Comparison of ENCODE assay signal across 33 cellular contexts in the genomic region with DNA sequence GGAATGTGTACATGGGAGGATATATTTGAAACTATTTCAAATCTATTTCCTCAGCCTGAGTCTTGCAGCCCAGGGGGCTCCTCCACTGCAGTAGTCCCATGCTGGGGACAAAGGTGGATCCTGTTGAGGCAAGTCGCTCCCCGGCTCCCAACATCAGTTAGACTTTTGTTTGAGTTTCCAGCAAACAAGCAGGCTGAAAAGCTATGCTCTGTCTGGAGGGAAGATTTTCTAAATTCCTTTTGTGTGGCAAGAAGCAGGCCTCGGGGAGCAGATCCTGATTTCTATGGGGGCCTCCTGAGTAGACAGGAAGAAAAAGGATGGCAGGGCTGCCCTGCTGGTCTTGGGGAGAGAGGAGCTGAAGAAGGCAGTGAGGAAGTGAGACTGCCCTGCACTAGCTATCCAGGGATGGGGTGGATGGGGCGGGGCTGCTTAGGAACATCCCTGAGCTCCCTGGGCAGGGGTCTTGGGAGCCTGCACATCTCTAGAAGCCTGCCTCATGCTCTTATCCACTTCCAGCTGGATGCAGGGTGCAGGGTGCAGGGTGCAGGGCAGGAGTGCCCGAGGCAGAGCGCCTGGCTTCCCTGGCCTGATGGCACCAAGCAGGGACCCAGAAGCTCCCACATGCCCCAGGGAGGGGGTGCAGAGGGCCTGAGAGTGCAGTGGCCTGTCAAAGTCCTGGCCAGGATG. TPM values are rescaled to one million over a fixed set of nuclear protein-coding genes. Genes with fewer than 3 reads are reported as not detected.
DNase-seq lines count a peak whose midpoint lies in the region; ATAC-seq and TF ChIP-seq lines count a peak whose summit lies in the region.
"Had no signal": no experiment of that assay in that cellular context is flagged by ENCODE, and none has a peak within 500 bp of the region (broad histone marks: within the 10 kb centered on the region; RNA-seq: fewer than 3 reads in every experiment).

No MANE protein-coding gene starts in this region.

- peak overlapping the region; percentile 25 for H3K4me3 Mint-ChIP-seq in neural progenitor cell
- H3K4me3 Mint-ChIP-seq: activated B cell treated with CpG ODN at 0.5 μM for 24 hours; activated CD4-positive, alpha-beta T cell treated with anti-CD3 and anti-CD28 coated beads, Interleukin-2, amount 10 ng/mL, durations not matched to agents 7 days and 5 days; central memory CD8-positive, alpha-beta T cell had no signal

- ATAC-seq in upper lobe of right lung, result peak; percentile 25
- ATAC-seq in GM19324 (IDR thresholded peaks at IDR 0.05; ENCODE audit: low FRiP score, unreplicated experiment), result no peak
- ATAC-seq: gastrocnemius medialis; K562; left cardiac atrium; stimulated activated naive CD8-positive, alpha-beta T cell treated with anti-CD3 and anti-CD28 coated beads, Interleukin-15, Interleukin-2, amounts not matched to agents 100 U/mL and 50 U/mL, for 24 hours had no signal

- peaks cover 25% of the 10 kb centered on the region for H3F3A ChIP-seq in neural progenitor cell (ENCODE audit: low read depth)

- no peaks in the 10 kb centered on the region for H4K20me1 ChIP-seq in neural progenitor cell (ENCODE audit: low read depth)

- H3K9ac ChIP-seq in neural progenitor cell, result no peak overlapping the region

- peaks cover 14% of the 10 kb centered on the region for H3K4me1 ChIP-seq in ectodermal cell (ENCODE audit: control insufficient read depth, insufficient read depth, low read length)
- H3K4me1 ChIP-seq in neural progenitor cell, result peaks cover 36% of the 10 kb centered on the region
- H3K4me1 ChIP-seq in upper lobe of right lung, result peaks cover 15% of the 10 kb centered on the region
- H3K4me1 ChIP-seq: Caco-2, gastrocnemius medialis, SJCRH30 had no signal

- peaks cover 51% of the 10 kb centered on the region for H3K4me1 Mint-ChIP-seq in neural progenitor cell
- H3K4me1 Mint-ChIP-seq: activated B cell treated with CpG ODN at 0.5 μM for 24 hours; activated CD4-positive, alpha-beta T cell treated with anti-CD3 and anti-CD28 coated beads, Interleukin-2, amount 10 ng/mL, durations not matched to agents 7 days and 5 days; central memory CD8-positive, alpha-beta T cell had no signal

- H3K27me3 ChIP-seq in ectodermal cell (ENCODE audit: control insufficient read depth, insufficient read depth, low read length, poor library complexity, severe bottlenecking) (peaks cover 6% of the 10 kb centered on the region), neural progenitor cell (peaks cover 6% of the 10 kb centered on the region), upper lobe of right lung (no peaks in the 10 kb centered on the region)

- intact Hi-C loops in upper lobe of right lung (cut with DNase I), result no loop called here

- H3K9me3 ChIP-seq in ectodermal cell (ENCODE audit: control insufficient read depth, low read length) (no peaks in the 10 kb centered on the region), neural progenitor cell (ENCODE audit: low read depth) (no peaks in the 10 kb centered on the region), upper lobe of right lung (no peaks in the 10 kb centered on the region)
- H3K9me3 ChIP-seq: Caco-2, gastrocnemius medialis, SJCRH30 had no signal

- peak overlapping the region; percentile 9 for H3K27ac ChIP-seq in ectodermal cell (ENCODE audit: insufficient read depth, low read depth, low read length, poor library complexity, severe bottlenecking)
- peak overlapping the region; percentile 46 for H3K27ac ChIP-seq in neural progenitor cell
- H3K27ac ChIP-seq in upper lobe of right lung, result no peak overlapping the region
- H3K27ac ChIP-seq: C4-2B, gastrocnemius medialis, SJCRH30 had no signal

- H2AFZ ChIP-seq in neural progenitor cell (replicated peaks), result no peak overlapping the region

- peaks cover 6% of the 10 kb centered on the region for H3K9me3 Mint-ChIP-seq in neural progenitor cell
- H3K9me3 Mint-ChIP-seq: activated B cell treated with CpG ODN at 0.5 μM for 24 hours; activated CD4-positive, alpha-beta T cell treated with anti-CD3 and anti-CD28 coated beads, Interleukin-2, amount 10 ng/mL, durations not matched to agents 7 days and 5 days; central memory CD8-positive, alpha-beta T cell had no signal

- peak overlapping the region; percentile 10 for H3K27ac Mint-ChIP-seq in neural progenitor cell
- H3K27ac Mint-ChIP-seq: activated B cell treated with CpG ODN at 0.5 μM for 24 hours; activated CD4-positive, alpha-beta T cell treated with anti-CD3 and anti-CD28 coated beads, Interleukin-2, amount 10 ng/mL, durations not matched to agents 7 days and 5 days had no signal

- WGBS in ectodermal cell, 2 experiments, result 42 to 44% methylated on average over 6 of the region's 6 CpGs

- H3K36me3 ChIP-seq in ectodermal cell (ENCODE audit: control insufficient read depth, insufficient read depth, low read length) (no peaks in the 10 kb centered on the region), neural progenitor cell (no peaks in the 10 kb centered on the region), upper lobe of right lung (no peaks in the 10 kb centered on the region)
- H3K36me3 ChIP-seq: gastrocnemius medialis, SJCRH30 had no signal

- DNase-seq in activated CD8-positive, alpha-beta memory T cell treated with anti-CD3 and anti-CD28 coated beads, Interleukin-2, amount 50 U/mL, for 48 hours, result peak; percentile 20
- no peak for DNase-seq in activated CD8-positive, alpha-beta memory T cell treated with anti-CD3 and anti-CD28 coated beads, Interleukin-2, amount 50 U/mL, for 4 hours
- DNase-seq in neural progenitor cell (ENCODE audit: low spot score) (peak; percentile 85), upper lobe of right lung (no peak), DMS79 treated with DMSO at 0.1 percent for 48 hours (lab: John Stamatoyannopoulos, UW) (no peak), GM03348 (ENCODE audit: low spot score) (no peak)
- DNase-seq: 8988T; activated B cell treated with CpG ODN at 0.5 μM for 24 hours; activated CD4-positive, alpha-beta T cell treated with anti-CD3 and anti-CD28 coated beads, Interleukin-2, amount 10 ng/mL, durations not matched to agents 7 days and 5 days; activated naive CD4-positive, alpha-beta T cell treated with Interleukin-2 at 50 U/mL for 16 hours; Caco-2; DMS53; gastrocnemius medialis; hippocampal formation; left cardiac atrium; NCI-H1092; NCI-H1694 treated with DMSO at 0.1 percent for 48 hours; SJCRH30; stimulated activated naive CD8-positive, alpha-beta T cell treated with anti-CD3 and anti-CD28 coated beads, Interleukin-15, Interleukin-2, amounts not matched to agents 100 U/mL and 50 U/mL, for 24 hours had no signal

- H3K36me3 Mint-ChIP-seq in neural progenitor cell, result no peaks in the 10 kb centered on the region

- H3K4me2 ChIP-seq in neural progenitor cell, result peak overlapping the region; percentile 69

- no peaks in the 10 kb centered on the region for H3K79me2 ChIP-seq in neural progenitor cell (ENCODE audit: low read depth)

- H3K4me3 ChIP-seq in ectodermal cell (ENCODE audit: insufficient read depth, low read depth, low read length), result no peak overlapping the region
- H3K4me3 ChIP-seq in neural progenitor cell, result no peak overlapping the region
- no peak overlapping the region for H3K4me3 ChIP-seq in upper lobe of right lung
- H3K4me3 ChIP-seq: gastrocnemius medialis, K562, SJCRH30 had no signal

- no peak for TF ChIP-seq CTCF in neural progenitor cell (IDR thresholded peaks at IDR 0.05)
- TF ChIP-seq CTCF in upper lobe of right lung (IDR thresholded peaks at IDR 0.05), result no peak

- peaks cover 17% of the 10 kb centered on the region for H3K27me3 Mint-ChIP-seq in neural progenitor cell (ENCODE audit: insufficient read depth, low read depth)

RNA-seq across cellular contexts. Expression of gene CIB4, which starts 6.0 kb away (rescaled TPM):
- polyA plus RNA-seq in ectodermal cell (2013, experiment 1 of 4), result not detected
- not detected for polyA plus RNA-seq in ectodermal cell (2013, experiment 2 of 4)
- polyA plus RNA-seq in ectodermal cell (2013, experiment 3 of 4), result not detected
- polyA plus RNA-seq in ectodermal cell (2013, experiment 4 of 4), result not detected
- total RNA-seq in neural progenitor cell (ENCODE audit: low replicate concordance), result not detected in 2 replicates
- total RNA-seq in upper lobe of right lung, result not detected
- total RNA-seq: activated B cell treated with CpG ODN at 0.5 μM for 24 hours; activated CD4-positive, alpha-beta T cell treated with anti-CD3 and anti-CD28 coated beads, Interleukin-2, amount 10 ng/mL, durations not matched to agents 7 days and 5 days; Caco-2; fibroblast of lung; gastrocnemius medialis; HT1080; K562; lung microvascular endothelial cell; NCI-H460; omental fat pad; renal cortical epithelial cell; RPMI7951; SJCRH30; skeletal muscle tissue; temporal lobe had no signal
- polyA plus RNA-seq: fibroblast of lung, K562 had no signal

RNA-seq across cellular contexts. Expression of gene KCNK3, which starts 45.4 kb away (rescaled TPM):
- polyA plus RNA-seq in ectodermal cell (2013, experiment 1 of 4), result 0.09 TPM
- 0.21 TPM for polyA plus RNA-seq in ectodermal cell (2013, experiment 2 of 4)
- polyA plus RNA-seq in ectodermal cell (2013, experiment 3 of 4), result 0.21 TPM
- 0.20 TPM for polyA plus RNA-seq in ectodermal cell (2013, experiment 4 of 4)
- total RNA-seq in neural progenitor cell (ENCODE audit: low replicate concordance) (not detected in 2 replicates), upper lobe of right lung (25.4 TPM)
- total RNA-seq: activated B cell treated with CpG ODN at 0.5 μM for 24 hours; activated CD4-positive, alpha-beta T cell treated with anti-CD3 and anti-CD28 coated beads, Interleukin-2, amount 10 ng/mL, durations not matched to agents 7 days and 5 days; HT1080; lung microvascular endothelial cell had no signal
- polyA plus RNA-seq: fibroblast of lung had no signal

Comparison
In these comparisons a context has a peak if more than half of its experiments do, and no peak if none do; other contexts are left out.
1. DNase-seq: peak in activated CD8-positive, alpha-beta memory T cell treated with anti-CD3 and anti-CD28 coated beads, Interleukin-2, amount 50 U/mL, for 48 hours (single experiment) and neural progenitor cell (single experiment); none in activated CD8-positive, alpha-beta memory T cell treated with anti-CD3 and anti-CD28 coated beads, Interleukin-2, amount 50 U/mL, for 4 hours (single experiment), upper lobe of right lung (single experiment), DMS79 treated with DMSO at 0.1 percent for 48 hours (single experiment) and GM03348 (single experiment).
2. RNA of gene KCNK3, which starts 45.4 kb away (total RNA-seq): 25.4 TPM in upper lobe of right lung (single experiment); not detected in neural progenitor cell; every median in the first group is over 10 times any median in the second.